Comparison of ENCODE assay signal across 1 cellular context in genomic region chr20:62623488-62624324, GRCh38.
TF ChIP-seq lines count a peak whose summit lies in the region.

No MANE protein-coding gene starts in this region.

TF ChIP-seq in HepG2, 621 proteins besides CTCF, POLR2A, EP300 and RAD21 (continued from another document and continues in another):
- TF ChIP-seq GFI1 (CRISPR knock-in tag; IDR thresholded peaks at IDR 0.05; ENCODE audit: borderline replicate concordance) = peak; percentile 59; the same call in 1 of the 2 replicates
- TF ChIP-seq RCOR2 (CRISPR knock-in tag; IDR thresholded peaks at IDR 0.05) = peak; percentile 73; the same call in 1 of the 2 replicates
- TF ChIP-seq ZNF704 (CRISPR knock-in tag; IDR thresholded peaks at IDR 0.05; ENCODE audit: borderline replicate concordance) = no peak
- TF ChIP-seq FOXP1 (IDR thresholded peaks at IDR 0.05) = no peak
- TF ChIP-seq FOXP1 (CRISPR knock-in tag; IDR thresholded peaks at IDR 0.05) = peak; percentile 63
- TF ChIP-seq ZNF550 (CRISPR knock-in tag; IDR thresholded peaks at IDR 0.05; ENCODE audit: borderline replicate concordance) = peak; percentile 25; the same call in 1 of the 2 replicates
- TF ChIP-seq MAZ (IDR thresholded peaks at IDR 0.05; ENCODE audit: borderline replicate concordance, low read depth, low read length) = peak; percentile 82; the same call in 1 of the 2 replicates
- TF ChIP-seq MAZ (CRISPR knock-in tag; IDR thresholded peaks at IDR 0.05; ENCODE audit: low read depth) = peak; percentile 93
- TF ChIP-seq MXD4 (CRISPR knock-in tag; IDR thresholded peaks at IDR 0.05) = peak; percentile 61; the same call in 1 of the 2 replicates
- TF ChIP-seq ZSCAN21 (CRISPR knock-in tag; IDR thresholded peaks at IDR 0.05; ENCODE audit: borderline replicate concordance) = peak; percentile 90
- TF ChIP-seq TMF1 (CRISPR knock-in tag; IDR thresholded peaks at IDR 0.05; ENCODE audit: low read depth) = no peak; the same call in 1 of the 2 replicates
- TF ChIP-seq ZNF3 (CRISPR knock-in tag; IDR thresholded peaks at IDR 0.05) = 0 out of 2 replicates have a peak, but pooled peaks have one; percentile 39
- peak; percentile 85 for TF ChIP-seq SMAD3 (CRISPR knock-in tag; IDR thresholded peaks at IDR 0.05)
- no peak; the same call in 1 of the 2 replicates for TF ChIP-seq HNF4G (IDR thresholded peaks at IDR 0.05; ENCODE audit: borderline replicate concordance, low read depth, low read length)
- peak; percentile 76 for TF ChIP-seq HNF4G (CRISPR knock-in tag; IDR thresholded peaks at IDR 0.05; ENCODE audit: borderline replicate concordance, low read depth)
- TF ChIP-seq ZFY (CRISPR knock-in tag; IDR thresholded peaks at IDR 0.05) = peak; percentile 77; the same call in 1 of the 2 replicates
- peak; percentile 77 for TF ChIP-seq FOXO1 (CRISPR knock-in tag; IDR thresholded peaks at IDR 0.05)
- peak; percentile 1; the same call in 1 of the 2 replicates for TF ChIP-seq AFF4 (CRISPR knock-in tag; IDR thresholded peaks at IDR 0.05)
- TF ChIP-seq ZNF574 (CRISPR knock-in tag; IDR thresholded peaks at IDR 0.05) = peak; percentile 71
- TF ChIP-seq NFATC3 (CRISPR knock-in tag; IDR thresholded peaks at IDR 0.05) = 0 out of 2 replicates have a peak, but pooled peaks have one; percentile 34
- peak; percentile 82; the same call in 1 of the 2 replicates for TF ChIP-seq ZNF512B (CRISPR knock-in tag; IDR thresholded peaks at IDR 0.05; ENCODE audit: borderline replicate concordance)
- TF ChIP-seq STAT6 (CRISPR knock-in tag; IDR thresholded peaks at IDR 0.05; ENCODE audit: borderline replicate concordance) = peak; percentile 93; the same call in 1 of the 2 replicates
- peak; percentile 80; the same call in 1 of the 2 replicates for TF ChIP-seq ZNF276 (CRISPR knock-in tag; IDR thresholded peaks at IDR 0.05; ENCODE audit: low read depth)
- TF ChIP-seq PHF20 (CRISPR knock-in tag; IDR thresholded peaks at IDR 0.05) = peak; percentile 47; the same call in 1 of the 2 replicates
- peak; percentile 75; the same call in 1 of the 2 replicates for TF ChIP-seq PAX8 (CRISPR knock-in tag; IDR thresholded peaks at IDR 0.05; ENCODE audit: borderline replicate concordance)
- TF ChIP-seq TRAFD1 (CRISPR knock-in tag; IDR thresholded peaks at IDR 0.05; ENCODE audit: borderline replicate concordance) = no peak
- TF ChIP-seq KLF15 (CRISPR knock-in tag; IDR thresholded peaks at IDR 0.05; ENCODE audit: borderline replicate concordance) = peak; percentile 96
- no peak for TF ChIP-seq ZNF615 (CRISPR knock-in tag; IDR thresholded peaks at IDR 0.05; ENCODE audit: borderline replicate concordance)
- TF ChIP-seq MZF1 (CRISPR knock-in tag; IDR thresholded peaks at IDR 0.05; ENCODE audit: borderline replicate concordance) = peak; percentile 94; the same call in 1 of the 2 replicates
- peak; percentile 55; the same call in 1 of the 2 replicates for TF ChIP-seq ZHX1 (CRISPR knock-in tag; IDR thresholded peaks at IDR 0.05; ENCODE audit: low read depth)
- TF ChIP-seq DPF2 (CRISPR knock-in tag; IDR thresholded peaks at IDR 0.05; ENCODE audit: borderline replicate concordance, low read depth) = peak; percentile 64; the same call in 1 of the 2 replicates
- TF ChIP-seq ERF (CRISPR knock-in tag; IDR thresholded peaks at IDR 0.05) = peak; percentile 84
- TF ChIP-seq MAFF (IDR thresholded peaks at IDR 0.05; ENCODE audit: low read depth, low read length) = peak; percentile 23; the same call in 1 of the 2 replicates
- TF ChIP-seq ZNF878 (CRISPR knock-in tag; IDR thresholded peaks at IDR 0.05) = no peak; the same call in 1 of the 2 replicates
- no peak; the same call in 1 of the 2 replicates for TF ChIP-seq ZNF773 (CRISPR knock-in tag; IDR thresholded peaks at IDR 0.05; ENCODE audit: borderline replicate concordance)
- peak; percentile 86 for TF ChIP-seq MEF2D (CRISPR knock-in tag; IDR thresholded peaks at IDR 0.05)
